Comparison of ENCODE assay signal across 34 cellular contexts in genomic region chr15:36758800-36759199, GRCh38.
"Had no signal": no experiment of that assay in that cellular context is flagged by ENCODE, and none has a peak within 500 bp of the region (broad histone marks: within the 10 kb centered on the region; RNA-seq: fewer than 3 reads in every experiment).

No MANE protein-coding gene starts in this region.

- DNase-seq: activated B cell treated with CpG ODN at 0.5 μM for 24 hours; activated CD4-positive, alpha-beta memory T cell treated with anti-CD3 and anti-CD28 coated beads for 36 hours; activated CD4-positive, alpha-beta T cell treated with anti-CD3 and anti-CD28 coated beads, Interleukin-2, amount 10 ng/mL, durations not matched to agents 7 days and 5 days; activated CD8-positive, alpha-beta memory T cell treated with anti-CD3 and anti-CD28 coated beads, Interleukin-2, amount 50 U/mL, for 4 hours; activated gamma-delta T cell treated with Interleukin-2 at 50 U/mL for 16 hours; activated naive CD4-positive, alpha-beta T cell treated with anti-CD3 and anti-CD28 coated beads, Interleukin-2, amount 50 U/mL, for 16 hours; activated naive CD8-positive, alpha-beta T cell treated with anti-CD3 and anti-CD28 coated beads, Interleukin-2, amount 10 ng/mL, durations not matched to agents 7 days and 5 days; activated T-cell treated with anti-CD3 and anti-CD28 coated beads, Interleukin-2, amount 50 U/mL, for 72 hours; adrenal gland; anterior cingulate cortex; cerebellar nuclear complex; dermis blood vessel endothelial cell; Karpas-422; MM.1S; NCI-H1105; NCI-H1436; NCI-H187 treated with DMSO at 0.1 percent for 48 hours; NCI-H2081 treated with DMSO at 0.1 percent for 48 hours; NCI-H2171; NCI-H2227 treated with DMSO at 0.1 percent for 48 hours; NCI-H446 treated with DMSO at 0.1 percent for 48 hours; NCI-H524 treated with DMSO at 0.1 percent for 48 hours; NCI-H748 treated with DMSO at 0.1 percent for 48 hours; RPMI8226; T-helper 17 cell; T-helper 9 cell had no signal

- ATAC-seq: activated T-cell treated with anti-CD3 and anti-CD28 coated beads, Interleukin-2, amount 50 U/mL, for 72 hours; K562; Panc1; Right ventricle myocardium inferior; SK-N-SH treated with all-trans-retinoic acid at 6 μM for 48 hours; T-helper 17 cell had no signal

- H3K27ac ChIP-seq: adrenal gland, SJSA1 had no signal

- H3K4me3 Mint-ChIP-seq: activated B cell treated with CpG ODN at 0.5 μM for 24 hours; activated CD4-positive, alpha-beta memory T cell treated with anti-CD3 and anti-CD28 coated beads for 36 hours; activated CD4-positive, alpha-beta T cell treated with anti-CD3 and anti-CD28 coated beads, Interleukin-2, amount 10 ng/mL, durations not matched to agents 7 days and 5 days; activated naive CD8-positive, alpha-beta T cell treated with anti-CD3 and anti-CD28 coated beads, Interleukin-2, amount 10 ng/mL, durations not matched to agents 7 days and 5 days; activated T-cell treated with anti-CD3 and anti-CD28 coated beads, Interleukin-2, amount 50 U/mL, for 72 hours; T-helper 17 cell had no signal

- H3K4me3 ChIP-seq: adrenal gland, K562, SJSA1 had no signal

- FAIRE-seq: colon, K562, TTC549 had no signal

- H3K27me3 Mint-ChIP-seq: activated B cell treated with CpG ODN at 0.5 μM for 24 hours; activated CD4-positive, alpha-beta memory T cell treated with anti-CD3 and anti-CD28 coated beads for 36 hours; activated CD4-positive, alpha-beta T cell treated with anti-CD3 and anti-CD28 coated beads, Interleukin-2, amount 10 ng/mL, durations not matched to agents 7 days and 5 days; activated naive CD8-positive, alpha-beta T cell treated with anti-CD3 and anti-CD28 coated beads, Interleukin-2, amount 10 ng/mL, durations not matched to agents 7 days and 5 days; T-helper 17 cell had no signal

- H3K27me3 ChIP-seq: adrenal gland, SJSA1 had no signal

- H3K27ac Mint-ChIP-seq: activated B cell treated with CpG ODN at 0.5 μM for 24 hours; activated CD4-positive, alpha-beta memory T cell treated with anti-CD3 and anti-CD28 coated beads for 36 hours; activated CD4-positive, alpha-beta T cell treated with anti-CD3 and anti-CD28 coated beads, Interleukin-2, amount 10 ng/mL, durations not matched to agents 7 days and 5 days; activated naive CD8-positive, alpha-beta T cell treated with anti-CD3 and anti-CD28 coated beads, Interleukin-2, amount 10 ng/mL, durations not matched to agents 7 days and 5 days; activated T-cell treated with anti-CD3 and anti-CD28 coated beads, Interleukin-2, amount 50 U/mL, for 72 hours; activated T-helper 2 cell treated with anti-CD3 and anti-CD28 coated beads, Interferon-gamma antibody, Interleukin-2, Interleukin-4, amounts not matched to agents 10 μg/mL and 5 μg/mL and 100 μg/mL, durations not matched to agents 14 hours and 24 hours and 36 hours; T-helper 17 cell had no signal

- H3K4me1 Mint-ChIP-seq: activated B cell treated with CpG ODN at 0.5 μM for 24 hours; activated CD4-positive, alpha-beta T cell treated with anti-CD3 and anti-CD28 coated beads, Interleukin-2, amount 10 ng/mL, durations not matched to agents 7 days and 5 days; T-helper 17 cell had no signal
